8 cellular contexts compared by ENCODE assay signal in genomic region chr1:1116701-1117468, GRCh38. TPM values are rescaled to one million over a fixed set of nuclear protein-coding genes. Genes with fewer than 3 reads are reported as not detected.
DNase-seq lines count a peak whose midpoint lies in the region; ATAC-seq and TF ChIP-seq lines count a peak whose summit lies in the region.

No MANE protein-coding gene starts in this region.

- peak overlapping the region; percentile 43 for H2AFZ ChIP-seq in SU-DHL-6 (ENCODE audit: low read depth, low read length, severe bottlenecking)

- no peak overlapping the region for H3K27ac Mint-ChIP-seq in dendritic cell treated with granulocyte-macrophage colony-stimulating factor and Interleukin-4, amounts not matched to agents 40 ng/mL and 50 ng/mL, for 4 days

- H3K27ac ChIP-seq in SU-DHL-6 (ENCODE audit: low read depth, low read length), result no peak overlapping the region
- H3K27ac ChIP-seq in aorta (ENCODE audit: low read depth in 1 of 2, low read length in 2 of 2), result no peak overlapping the region

- peak overlapping the region; percentile 38 for H3K9ac ChIP-seq in SU-DHL-6 (ENCODE audit: low read length)
- peak overlapping the region; percentile 34 for H3K9ac ChIP-seq in mucosa of stomach (ENCODE audit: low read length)

- H3K27me3 ChIP-seq in SU-DHL-6 (ENCODE audit: low read length), result no peaks in the 10 kb centered on the region
- peaks cover 20% of the 10 kb centered on the region for H3K27me3 ChIP-seq in mucosa of stomach (ENCODE audit: control insufficient read depth, insufficient read depth, low read length)
- no peaks in the 10 kb centered on the region for H3K27me3 ChIP-seq in aorta (ENCODE audit: control insufficient read depth in 1 of 2, insufficient read depth in 2 of 2, low read length in 1 of 2)

- peaks cover 3% of the 10 kb centered on the region; the same call in 1 of the 2 replicates for H3K79me2 ChIP-seq in SU-DHL-6 (ENCODE audit: insufficient read depth, low read length)

- peak overlapping the region; percentile 59 for H3K4me3 Mint-ChIP-seq in dendritic cell treated with granulocyte-macrophage colony-stimulating factor and Interleukin-4, amounts not matched to agents 40 ng/mL and 50 ng/mL, for 4 days

- no peaks in the 10 kb centered on the region for H3K36me3 ChIP-seq in SU-DHL-6 (ENCODE audit: low read length)
- H3K36me3 ChIP-seq in mucosa of stomach (ENCODE audit: control insufficient read depth, insufficient read depth, low read length), result no peaks in the 10 kb centered on the region
- H3K36me3 ChIP-seq in aorta (ENCODE audit: control insufficient read depth in 1 of 2, insufficient read depth in 2 of 2, low read length in 1 of 2), result no peaks in the 10 kb centered on the region

- DNase-seq in NCI-H1417 (lab: John Stamatoyannopoulos, UW) (peak in 2 of 3 experiments; percentile 22 to 58), NCI-H1417 treated with DMSO at 0.1 percent for 48 hours (lab: John Stamatoyannopoulos, UW) (no peak), aorta (peak; percentile 61 to 84), HuH-7.5 (ENCODE audit: low spot score) (no peak)

- peaks cover 49% of the 10 kb centered on the region for H3K27me3 Mint-ChIP-seq in dendritic cell treated with granulocyte-macrophage colony-stimulating factor and Interleukin-4, amounts not matched to agents 40 ng/mL and 50 ng/mL, for 4 days

- ATAC-seq in aorta (ENCODE audit: low FRiP score) (peak; percentile 17), GM21576 (IDR thresholded peaks at IDR 0.05; ENCODE audit: unreplicated experiment) (no peak)

- H3K9me3 ChIP-seq in SU-DHL-6 (ENCODE audit: insufficient read depth, low read length), result no peaks in the 10 kb centered on the region
- no peaks in the 10 kb centered on the region for H3K9me3 ChIP-seq in mucosa of stomach (ENCODE audit: control insufficient read depth, low read length)
- H3K9me3 ChIP-seq in aorta (ENCODE audit: control insufficient read depth, low read length), result no peaks in the 10 kb centered on the region

- H3K9me2 ChIP-seq in SU-DHL-6 (replicated peaks; ENCODE audit: insufficient read depth, low read length), result no peaks in the 10 kb centered on the region

- peak overlapping the region; percentile 62 for H3K4me2 ChIP-seq in SU-DHL-6 (ENCODE audit: low read depth, low read length, poor library complexity, severe bottlenecking)

- peaks cover 18% of the 10 kb centered on the region for H3K4me1 Mint-ChIP-seq in dendritic cell treated with granulocyte-macrophage colony-stimulating factor and Interleukin-4, amounts not matched to agents 40 ng/mL and 50 ng/mL, for 4 days (ENCODE audit: low read depth)

- H3K36me3 Mint-ChIP-seq in dendritic cell treated with granulocyte-macrophage colony-stimulating factor and Interleukin-4, amounts not matched to agents 40 ng/mL and 50 ng/mL, for 4 days (ENCODE audit: low read depth), result peaks cover 21% of the 10 kb centered on the region

- WGBS in aorta, 2 donors, result 10 to 11% methylated on average over 43 to 47 of the region's 47 CpGs

- H3K4me1 ChIP-seq in mucosa of stomach (ENCODE audit: control insufficient read depth, insufficient read depth, low read length) (peaks cover 10% of the 10 kb centered on the region), aorta (ENCODE audit: control insufficient read depth in 1 of 2, insufficient read depth in 2 of 2, low read length in 2 of 2) (no peaks in the 10 kb centered on the region)

- H3K9me3 Mint-ChIP-seq in dendritic cell treated with granulocyte-macrophage colony-stimulating factor and Interleukin-4, amounts not matched to agents 40 ng/mL and 50 ng/mL, for 4 days, result peaks cover 20% of the 10 kb centered on the region

- intact Hi-C loops in dendritic cell treated with granulocyte-macrophage colony-stimulating factor and Interleukin-4, amounts not matched to agents 40 ng/mL and 50 ng/mL, for 4 days (cut with micrococcal nuclease), result loop anchor here (2.0 kb wide), 1 partner anchor 114 kb away; no protein-coding TSS in a partner anchor
- intact Hi-C loops in aorta (cut with DNase I), result loop anchor here in 1 of 2 donors (5.0 kb wide), 1 partner anchor 115 kb away; the partner anchor contains the start of genes B3GALT6 and SDF4

- H4K20me1 ChIP-seq in SU-DHL-6 (ENCODE audit: low read depth, low read length), result no peaks in the 10 kb centered on the region

- TF ChIP-seq CTCF in SU-DHL-6 (IDR thresholded peaks at IDR 0.05; ENCODE audit: insufficient read depth, low read length, poor library complexity, severe bottlenecking), result no peak

- H3F3A ChIP-seq in SU-DHL-6 (ENCODE audit: insufficient read depth), result no peaks in the 10 kb centered on the region

- peak overlapping the region; percentile 56 for H3K4me3 ChIP-seq in SU-DHL-6 (ENCODE audit: insufficient read depth, low read length, poor library complexity, severe bottlenecking)
- H3K4me3 ChIP-seq in mucosa of stomach (ENCODE audit: low read length), result no peak overlapping the region
- peak overlapping the region; percentile 21 to 66 for H3K4me3 ChIP-seq in aorta (ENCODE audit: low read length in 2 of 2)

RNA-seq across cellular contexts. Expression of gene C1orf159, which starts 1.0 kb away (rescaled TPM):
- total RNA-seq in aorta, result 10 to 100 TPM in 1 of 2 donors, 1 to 10 TPM in 1; 9.3 to 13.6 TPM
- 10 to 100 TPM in 1 of 2 donors, 1 to 10 TPM in 1; 4.0 to 35.4 TPM for polyA plus RNA-seq in aorta

RNA-seq across cellular contexts. Expression of gene RNF223, which starts 42.8 kb away (rescaled TPM):
- not detected for total RNA-seq in aorta
- polyA plus RNA-seq in aorta, result not detected

RNA-seq across cellular contexts. Expression of gene TTLL10, which starts 56.8 kb away (rescaled TPM):
- total RNA-seq in aorta, result under 1 TPM in 1 of 2 donors, not detected in 1; 0.15 TPM
- not detected for polyA plus RNA-seq in aorta

Comparison
In these comparisons a context has a peak if more than half of its experiments do, and no peak if none do; other contexts are left out.
1. DNase-seq: peak in NCI-H1417 (2 of 3) and aorta (2 of 2); none in NCI-H1417 treated with DMSO at 0.1 percent for 48 hours (single experiment) and HuH-7.5 (single experiment).